In the genomic region with DNA sequence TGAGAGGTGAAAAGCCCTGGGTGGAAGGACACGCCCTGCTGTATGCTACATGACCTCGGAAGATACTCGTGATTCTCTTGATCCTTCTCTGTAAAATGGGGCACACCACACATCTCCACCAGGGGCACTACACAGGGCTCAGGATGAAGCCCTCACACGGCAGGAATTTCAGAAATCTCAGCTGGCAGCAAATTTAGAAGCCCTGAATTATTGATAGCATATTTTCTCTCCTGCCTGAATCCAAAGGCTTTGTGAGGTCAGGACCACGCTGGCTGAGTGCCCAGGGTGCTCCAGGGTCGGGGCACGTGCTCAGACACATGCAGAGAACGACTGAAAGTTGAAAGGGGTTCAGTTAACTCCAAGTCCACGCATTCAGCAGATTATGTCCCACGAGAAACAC, we compare ENCODE assay signal across 8 cellular contexts. TPM values are rescaled to one million over a fixed set of nuclear protein-coding genes. Genes with fewer than 3 reads are reported as not detected.
DNase-seq lines count a peak whose midpoint lies in the region; ATAC-seq and TF ChIP-seq lines count a peak whose summit lies in the region.

No MANE protein-coding gene starts in this region.

- H3K27me3 Mint-ChIP-seq in activated naive CD4-positive, alpha-beta T cell treated with anti-CD3 and anti-CD28 coated beads, Interleukin-2, amount 10 ng/mL, durations not matched to agents 7 days and 5 days, result peaks cover 23% of the 10 kb centered on the region

- H3K27ac Mint-ChIP-seq in activated naive CD4-positive, alpha-beta T cell treated with anti-CD3 and anti-CD28 coated beads, Interleukin-2, amount 10 ng/mL, durations not matched to agents 7 days and 5 days, result no peak overlapping the region

- DNase-seq in activated CD4-positive, CD25-positive, alpha-beta regulatory T cell treated with anti-CD3 and anti-CD28 coated beads, Interleukin-2, amount 50 U/mL, for 16 hours (ENCODE audit: low read depth, low spot score), result peak; percentile 23
- DNase-seq in activated CD4-positive, CD25-positive, alpha-beta regulatory T cell treated with anti-CD3 and anti-CD28 coated beads, Interleukin-2, amount 50 U/mL, for 72 hours, result no peak
- DNase-seq in RKO (ENCODE audit: low spot score) (peak; percentile 64), Right ventricle myocardium superior (peak; percentile 77), retinal pigment epithelial cell (ENCODE audit: low read depth) (peak; percentile 87)
- peak; percentile 54 for DNase-seq in activated naive CD4-positive, alpha-beta T cell treated with anti-CD3 and anti-CD28 coated beads, Interleukin-2, amount 10 ng/mL, durations not matched to agents 7 days and 5 days

- no peaks in the 10 kb centered on the region for H3K9me3 Mint-ChIP-seq in activated naive CD4-positive, alpha-beta T cell treated with anti-CD3 and anti-CD28 coated beads, Interleukin-2, amount 10 ng/mL, durations not matched to agents 7 days and 5 days

- peak; percentile 92 for TF ChIP-seq CTCF in retinal pigment epithelial cell (conservative IDR thresholded peaks at IDR 0.05; ENCODE audit: low read depth, low read length)

- no peaks in the 10 kb centered on the region for H3K36me3 Mint-ChIP-seq in activated naive CD4-positive, alpha-beta T cell treated with anti-CD3 and anti-CD28 coated beads, Interleukin-2, amount 10 ng/mL, durations not matched to agents 7 days and 5 days

- ATAC-seq in HG03196 (IDR thresholded peaks at IDR 0.05; ENCODE audit: unreplicated experiment) (peak; percentile 35), Right ventricle myocardium superior (ENCODE audit: poor library complexity) (peak; percentile 61), GM21515 (IDR thresholded peaks at IDR 0.05; ENCODE audit: unreplicated experiment) (no peak)

- H3K4me1 Mint-ChIP-seq in activated naive CD4-positive, alpha-beta T cell treated with anti-CD3 and anti-CD28 coated beads, Interleukin-2, amount 10 ng/mL, durations not matched to agents 7 days and 5 days, result peaks cover 50% of the 10 kb centered on the region

- CTCF ChIA-PET in activated naive CD4-positive, alpha-beta T cell treated with anti-CD3 and anti-CD28 coated beads, Interleukin-2, amount 10 ng/mL, durations not matched to agents 7 days and 5 days (lab: Charles Lee), result interaction anchor here (0.6 to 1.0 kb wide), 2 partner anchors 12 to 16 kb away, joined by 3 to 5 read pairs; no protein-coding TSS in a partner anchor

- intact Hi-C loops in Right ventricle myocardium superior (cut with DNase I), result no loop called here

- no peak overlapping the region for H3K4me3 ChIP-seq in retinal pigment epithelial cell (ENCODE audit: low read length)

- H3K4me3 Mint-ChIP-seq in activated naive CD4-positive, alpha-beta T cell treated with anti-CD3 and anti-CD28 coated beads, Interleukin-2, amount 10 ng/mL, durations not matched to agents 7 days and 5 days, result no peak overlapping the region

RNA-seq across cellular contexts. Expression of a gene that starts 42.1 kb away (rescaled TPM):
- 0.05 TPM for total RNA-seq in Right ventricle myocardium superior
